ENCODE assay signal across 14 cellular contexts in genomic region chr12:91178801-91179200, GRCh38. TPM values are rescaled to one million over a fixed set of nuclear protein-coding genes. Genes with fewer than 3 reads are reported as not detected.
DNase-seq lines count a peak whose midpoint lies in the region; TF ChIP-seq lines count a peak whose summit lies in the region.
"Had no signal": no experiment of that assay in that cellular context is flagged by ENCODE, and none has a peak within 500 bp of the region (broad histone marks: within the 10 kb centered on the region; RNA-seq: fewer than 3 reads in every experiment).

No MANE protein-coding gene starts in this region.

- CTCF ChIA-PET in activated naive CD4-positive, alpha-beta T cell treated with anti-CD3 and anti-CD28 coated beads for 36 hours (lab: Charles Lee): no interaction called here

- no peaks in the 10 kb centered on the region for H3F3A ChIP-seq in neural progenitor cell (ENCODE audit: low read depth)

- intact Hi-C loops in adrenal gland (cut with DNase I): loop anchor here in 1 of 2 donors (5.0 kb wide), 1 partner anchor 148 kb away; no protein-coding TSS in a partner anchor
- intact Hi-C loops in activated naive CD4-positive, alpha-beta T cell treated with anti-CD3 and anti-CD28 coated beads for 36 hours (cut with micrococcal nuclease): loop anchor here (1.0 kb wide), 2 partner anchors 148 to 176 kb away; no protein-coding TSS in a partner anchor

- no peak for TF ChIP-seq POLR2A in adrenal gland (IDR thresholded peaks at IDR 0.05)

- H3K4me1 ChIP-seq in adrenal gland (replicated peaks in 1 of 2) (no peaks in the 10 kb centered on the region), neural progenitor cell (no peaks in the 10 kb centered on the region)
- H3K4me1 ChIP-seq: right lobe of liver had no signal

- H3K4me3 ChIP-seq in AG09309 (ENCODE audit: control insufficient read depth, low read depth, low read length) (peak overlapping the region; percentile 26), adrenal gland (peak overlapping the region in 1 of 4 donors; percentile 57), foreskin fibroblast (ENCODE audit: low read depth in 1 of 2, low read length in 2 of 2) (peak overlapping the region; percentile 57 to 79), skeletal muscle cell (ENCODE audit: low read depth, low read length) (peak overlapping the region; percentile 42), neural progenitor cell (no peak overlapping the region)

- no peaks in the 10 kb centered on the region for H3K27me3 Mint-ChIP-seq in neural progenitor cell (ENCODE audit: insufficient read depth, low read depth)
- H3K27me3 Mint-ChIP-seq in activated naive CD4-positive, alpha-beta T cell treated with anti-CD3 and anti-CD28 coated beads for 36 hours (ENCODE audit: low read depth): peaks cover 2% of the 10 kb centered on the region
- H3K27me3 Mint-ChIP-seq: dendritic cell treated with granulocyte-macrophage colony-stimulating factor and Interleukin-4, amounts not matched to agents 40 ng/mL and 50 ng/mL, for 4 days had no signal

- H3K4me1 Mint-ChIP-seq in neural progenitor cell: peaks cover 16% of the 10 kb centered on the region
- peaks cover 4% of the 10 kb centered on the region for H3K4me1 Mint-ChIP-seq in activated naive CD4-positive, alpha-beta T cell treated with anti-CD3 and anti-CD28 coated beads for 36 hours (ENCODE audit: low read depth)

- no peak overlapping the region for H3K27ac Mint-ChIP-seq in neural progenitor cell
- H3K27ac Mint-ChIP-seq in activated naive CD4-positive, alpha-beta T cell treated with anti-CD3 and anti-CD28 coated beads for 36 hours: no peak overlapping the region
- H3K27ac Mint-ChIP-seq: dendritic cell treated with granulocyte-macrophage colony-stimulating factor and Interleukin-4, amounts not matched to agents 40 ng/mL and 50 ng/mL, for 4 days; naive thymus-derived CD8-positive, alpha-beta T cell had no signal

- no peak overlapping the region for H3K4me2 ChIP-seq in neural progenitor cell

- TF ChIP-seq CTCF in AG09309 (IDR thresholded peaks at IDR 0.05; ENCODE audit: control insufficient read depth, insufficient read depth, low read depth, low read length, missing control alignments) (no peak), adrenal gland (IDR thresholded peaks at IDR 0.05) (no peak), foreskin fibroblast (IDR thresholded peaks at IDR 0.05; ENCODE audit: low read depth, low read length) (no peak), neural progenitor cell (IDR thresholded peaks at IDR 0.05) (no peak)

- H3K4me3 Mint-ChIP-seq in neural progenitor cell: no peak overlapping the region
- no peak overlapping the region for H3K4me3 Mint-ChIP-seq in activated naive CD4-positive, alpha-beta T cell treated with anti-CD3 and anti-CD28 coated beads for 36 hours
- H3K4me3 Mint-ChIP-seq: dendritic cell treated with granulocyte-macrophage colony-stimulating factor and Interleukin-4, amounts not matched to agents 40 ng/mL and 50 ng/mL, for 4 days had no signal

- H3K9ac ChIP-seq in neural progenitor cell: no peak overlapping the region

- WGBS in adrenal gland, 4 donors: 43 to 64% (median 58%) methylated on average over 1 of the region's 1 CpG

- no peak for DNase-seq in AG09309 (ENCODE audit: low read depth)
- no peak for DNase-seq in adrenal gland
- peak in 1 of 2 donors; percentile 17 for DNase-seq in foreskin fibroblast
- no peak for DNase-seq in skeletal muscle cell (ENCODE audit: low read depth)
- DNase-seq in activated effector memory CD4-positive, alpha-beta T cell treated with anti-CD3 and anti-CD28 coated beads, Interleukin-2, amount 50 U/mL, for 16 hours: no peak
- DNase-seq in neural progenitor cell (ENCODE audit: low spot score): no peak
- DNase-seq in A172 (ENCODE audit: low spot score): no peak
- no peak for DNase-seq in activated naive CD4-positive, alpha-beta T cell treated with anti-CD3 and anti-CD28 coated beads for 36 hours
- DNase-seq: H7; naive thymus-derived CD8-positive, alpha-beta T cell; NCI-H1436; right lobe of liver had no signal

- no peaks in the 10 kb centered on the region for H3K79me2 ChIP-seq in neural progenitor cell (ENCODE audit: low read depth)

- no peaks in the 10 kb centered on the region for H3K36me3 Mint-ChIP-seq in neural progenitor cell
- no peaks in the 10 kb centered on the region for H3K36me3 Mint-ChIP-seq in activated naive CD4-positive, alpha-beta T cell treated with anti-CD3 and anti-CD28 coated beads for 36 hours (ENCODE audit: low read depth)
- H3K36me3 Mint-ChIP-seq: naive thymus-derived CD8-positive, alpha-beta T cell had no signal

- H3K36me3 ChIP-seq in adrenal gland (replicated peaks in 1 of 2) (no peaks in the 10 kb centered on the region), neural progenitor cell (no peaks in the 10 kb centered on the region)
- H3K36me3 ChIP-seq: right lobe of liver had no signal

- H3K27ac ChIP-seq in adrenal gland: peak overlapping the region in 4 of 5 donors; percentile 31 to 79 (median 58)
- H3K27ac ChIP-seq in neural progenitor cell: no peak overlapping the region

- H3K27me3 ChIP-seq in adrenal gland (no peaks in the 10 kb centered on the region), neural progenitor cell (no peaks in the 10 kb centered on the region)
- H3K27me3 ChIP-seq: right lobe of liver had no signal

- no peaks in the 10 kb centered on the region for H4K20me1 ChIP-seq in neural progenitor cell (ENCODE audit: low read depth)

- H2AFZ ChIP-seq in neural progenitor cell (replicated peaks): no peak overlapping the region

- peaks cover 0 to 4% (median 0%) of the 10 kb centered on the region in 3 donors for H3K9me3 ChIP-seq in adrenal gland (replicated peaks in 1 of 3)
- H3K9me3 ChIP-seq in neural progenitor cell (ENCODE audit: low read depth): no peaks in the 10 kb centered on the region
- H3K9me3 ChIP-seq: right lobe of liver had no signal

- no peaks in the 10 kb centered on the region for H3K9me3 Mint-ChIP-seq in neural progenitor cell
- H3K9me3 Mint-ChIP-seq in activated naive CD4-positive, alpha-beta T cell treated with anti-CD3 and anti-CD28 coated beads for 36 hours: no peaks in the 10 kb centered on the region
- H3K9me3 Mint-ChIP-seq: dendritic cell treated with granulocyte-macrophage colony-stimulating factor and Interleukin-4, amounts not matched to agents 40 ng/mL and 50 ng/mL, for 4 days; naive thymus-derived CD8-positive, alpha-beta T cell had no signal

RNA-seq across cellular contexts. Expression of gene DCN, which starts 3.8 kb away (rescaled TPM):
- total RNA-seq in adrenal gland: 1,000 to 10,000 TPM in 5 of 8 donors, 100 to 1,000 TPM in 3; 609 to 2,358 (median 1,256) TPM
- polyA plus RNA-seq in adrenal gland: 100 to 1,000 TPM; 491 to 572 (median 508) TPM
- not detected in 2 replicates for total RNA-seq in neural progenitor cell (ENCODE audit: low replicate concordance)
- 0.69 and 0.84 TPM in 2 replicates for total RNA-seq in A172 (2014; rRNA removed; shearing (Covaris generic))
- not detected for total RNA-seq in activated naive CD4-positive, alpha-beta T cell treated with anti-CD3 and anti-CD28 coated beads for 36 hours
- total RNA-seq: H7; naive thymus-derived CD8-positive, alpha-beta T cell; T-helper 1 cell treated with Interleukin-12 subunit alpha and Interleukin-12 subunit beta and Interleukin-4 antibody, amounts not matched to agents 30 ng/mL and 1 ng/mL, for 36 hours had no signal
- polyA plus RNA-seq: naive thymus-derived CD8-positive, alpha-beta T cell had no signal

Comparison
In these comparisons a context has a peak if more than half of its experiments do, and no peak if none do; other contexts are left out.
1. RNA of gene DCN, which starts 3.8 kb away (total RNA-seq): 609 to 2,358 TPM in adrenal gland; 0.69 to 0.84 TPM in A172, not detected in neural progenitor cell and not detected in activated naive CD4-positive, alpha-beta T cell treated with anti-CD3 and anti-CD28 coated beads for 36 hours; every median in the first group is over 100 times any median in the second.